Comparison of ENCODE assay signal across 1 cellular context in the genomic region with DNA sequence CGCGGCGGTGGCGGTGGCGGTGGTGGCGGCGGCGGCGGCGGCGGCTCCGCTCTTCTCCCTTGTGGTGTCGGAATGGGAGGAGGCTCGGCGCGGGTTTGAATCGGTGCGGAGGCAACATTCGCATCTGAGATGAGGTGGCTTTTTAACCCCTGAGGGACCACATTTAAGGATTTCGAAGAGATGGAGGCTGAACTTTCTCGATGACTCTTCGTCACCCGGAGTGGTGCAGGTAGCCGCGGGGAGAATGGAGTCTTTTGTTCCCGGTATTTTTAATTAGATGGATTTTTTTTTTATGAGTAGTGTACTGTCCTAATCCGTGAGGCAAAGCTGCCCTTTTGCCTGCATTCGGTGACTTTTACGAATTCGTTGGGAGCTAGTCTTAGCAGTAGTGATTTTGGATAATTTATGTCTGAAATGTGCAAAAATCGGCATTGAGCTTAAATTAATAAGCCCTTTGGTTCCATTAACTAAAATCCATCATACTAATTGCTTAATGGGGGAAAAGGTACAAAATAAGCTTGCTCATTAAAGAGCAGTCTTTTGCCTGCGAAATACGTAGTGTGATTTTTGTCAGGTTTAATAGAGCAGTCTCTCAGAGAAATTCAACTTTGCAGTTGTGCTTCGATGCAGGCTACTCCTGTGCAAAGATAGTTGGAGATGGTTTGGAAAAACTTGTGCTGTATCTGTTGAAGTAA.
TF ChIP-seq lines count a peak whose summit lies in the region.

No MANE protein-coding gene starts in this region.

TF ChIP-seq in liver, 16 proteins besides CTCF, POLR2A, EP300 and RAD21 (continued from another document):
- TF ChIP-seq, protein P1, sequence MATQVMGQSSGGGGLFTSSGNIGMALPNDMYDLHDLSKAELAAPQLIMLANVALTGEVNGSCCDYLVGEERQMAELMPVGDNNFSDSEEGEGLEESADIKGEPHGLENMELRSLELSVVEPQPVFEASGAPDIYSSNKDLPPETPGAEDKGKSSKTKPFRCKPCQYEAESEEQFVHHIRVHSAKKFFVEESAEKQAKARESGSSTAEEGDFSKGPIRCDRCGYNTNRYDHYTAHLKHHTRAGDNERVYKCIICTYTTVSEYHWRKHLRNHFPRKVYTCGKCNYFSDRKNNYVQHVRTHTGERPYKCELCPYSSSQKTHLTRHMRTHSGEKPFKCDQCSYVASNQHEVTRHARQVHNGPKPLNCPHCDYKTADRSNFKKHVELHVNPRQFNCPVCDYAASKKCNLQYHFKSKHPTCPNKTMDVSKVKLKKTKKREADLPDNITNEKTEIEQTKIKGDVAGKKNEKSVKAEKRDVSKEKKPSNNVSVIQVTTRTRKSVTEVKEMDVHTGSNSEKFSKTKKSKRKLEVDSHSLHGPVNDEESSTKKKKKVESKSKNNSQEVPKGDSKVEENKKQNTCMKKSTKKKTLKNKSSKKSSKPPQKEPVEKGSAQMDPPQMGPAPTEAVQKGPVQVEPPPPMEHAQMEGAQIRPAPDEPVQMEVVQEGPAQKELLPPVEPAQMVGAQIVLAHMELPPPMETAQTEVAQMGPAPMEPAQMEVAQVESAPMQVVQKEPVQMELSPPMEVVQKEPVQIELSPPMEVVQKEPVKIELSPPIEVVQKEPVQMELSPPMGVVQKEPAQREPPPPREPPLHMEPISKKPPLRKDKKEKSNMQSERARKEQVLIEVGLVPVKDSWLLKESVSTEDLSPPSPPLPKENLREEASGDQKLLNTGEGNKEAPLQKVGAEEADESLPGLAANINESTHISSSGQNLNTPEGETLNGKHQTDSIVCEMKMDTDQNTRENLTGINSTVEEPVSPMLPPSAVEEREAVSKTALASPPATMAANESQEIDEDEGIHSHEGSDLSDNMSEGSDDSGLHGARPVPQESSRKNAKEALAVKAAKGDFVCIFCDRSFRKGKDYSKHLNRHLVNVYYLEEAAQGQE (IDR thresholded peaks at IDR 0.05), result no peak
- TF ChIP-seq, protein P2, sequence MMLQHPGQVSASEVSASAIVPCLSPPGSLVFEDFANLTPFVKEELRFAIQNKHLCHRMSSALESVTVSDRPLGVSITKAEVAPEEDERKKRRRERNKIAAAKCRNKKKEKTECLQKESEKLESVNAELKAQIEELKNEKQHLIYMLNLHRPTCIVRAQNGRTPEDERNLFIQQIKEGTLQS (IDR thresholded peaks at IDR 0.05), result no peak
- TF ChIP-seq EGR1 (IDR thresholded peaks at IDR 0.05; ENCODE audit: low read depth in 2 of 2) (no peak), JUND (IDR thresholded peaks at IDR 0.05) (no peak), SP1 (IDR thresholded peaks at IDR 0.05) (no peak)
- TF ChIP-seq, protein P3, sequence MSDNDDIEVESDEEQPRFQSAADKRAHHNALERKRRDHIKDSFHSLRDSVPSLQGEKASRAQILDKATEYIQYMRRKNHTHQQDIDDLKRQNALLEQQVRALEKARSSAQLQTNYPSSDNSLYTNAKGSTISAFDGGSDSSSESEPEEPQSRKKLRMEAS (IDR thresholded peaks at IDR 0.05), result no peak
